ENCODE assay signal across 20 cellular contexts in genomic region chr2:12288048-12288447, GRCh38.
"Had no signal": no experiment of that assay in that cellular context is flagged by ENCODE, and none has a peak within 500 bp of the region (broad histone marks: within the 10 kb centered on the region; RNA-seq: fewer than 3 reads in every experiment).

No MANE protein-coding gene starts in this region.

- H3K36me3 Mint-ChIP-seq: brain; stimulated activated naive B cell treated with anti-CD40 and anti-IgM and Interleukin-4, amounts not matched to agents 10 μg/mL and 1 μg/mL and 100 μg/mL, for 72 hours; type B pancreatic cell had no signal

- H3K9me3 Mint-ChIP-seq: activated T-helper 1 cell treated with anti-CD3 and anti-CD28 coated beads, Interleukin-12 subunit alpha, Interleukin-12 subunit beta, Interleukin-2, Interleukin-4 antibody, amounts not matched to agents 30 ng/mL and 10 ng/mL and 1 ng/mL, durations not matched to agents 14 hours and 24 hours and 36 hours had no signal

- H3K27me3 ChIP-seq: testis had no signal

- H3K27ac ChIP-seq: testis, VCaP had no signal

- H3K27ac Mint-ChIP-seq: activated CD4-positive, alpha-beta memory T cell treated with anti-CD3 and anti-CD28 coated beads, Interleukin-2, amount 10 ng/mL, durations not matched to agents 7 days and 5 days; activated CD4-positive, alpha-beta T cell treated with anti-CD3 and anti-CD28 coated beads, Interleukin-2, amount 10 ng/mL, durations not matched to agents 24 days and 14 days; activated naive CD4-positive, alpha-beta T cell treated with anti-CD3 and anti-CD28 coated beads, Interleukin-2, amount 50 U/mL, for 72 hours; activated T-helper 1 cell treated with anti-CD3 and anti-CD28 coated beads, Interleukin-12 subunit alpha, Interleukin-12 subunit beta, Interleukin-2, Interleukin-4 antibody, amounts not matched to agents 30 ng/mL and 10 ng/mL and 1 ng/mL, durations not matched to agents 14 hours and 24 hours and 36 hours; brain; stimulated activated naive B cell treated with anti-CD40 and anti-IgM and Interleukin-4, amounts not matched to agents 10 μg/mL and 1 μg/mL and 100 μg/mL, for 72 hours had no signal

- H3K27me3 Mint-ChIP-seq: brain; stimulated activated naive B cell treated with anti-CD40 and anti-IgM and Interleukin-4, amounts not matched to agents 10 μg/mL and 1 μg/mL and 100 μg/mL, for 72 hours had no signal

- H3K4me1 ChIP-seq: testis had no signal

- DNase-seq: activated CD4-positive, alpha-beta memory T cell treated with anti-CD3 and anti-CD28 coated beads, Interleukin-2, amount 10 ng/mL, durations not matched to agents 7 days and 5 days; activated CD4-positive, alpha-beta T cell treated with anti-CD3 and anti-CD28 coated beads, Interleukin-2, amount 10 ng/mL, durations not matched to agents 24 days and 14 days; aorta; effector CD4-positive, alpha-beta T cell; glutamatergic neuron; hippocampal formation; naive thymus-derived CD4-positive, alpha-beta T cell; posterior cingulate gyrus; stimulated activated CD4-positive, alpha-beta T cell treated with anti-CD3 and anti-CD28 coated beads, Interleukin-2, amount 100 ng/mL, for 48 hours; stimulated activated CD8-positive, alpha-beta memory T cell treated with anti-CD3 and anti-CD28 coated beads, Interleukin-4, amount 100 ng/mL, for 48 hours; stimulated activated naive B cell treated with anti-CD40 and anti-IgM and Interleukin-4, amounts not matched to agents 10 μg/mL and 1 μg/mL and 100 μg/mL, for 72 hours; testis had no signal

- H3K4me3 ChIP-seq: testis had no signal

- ATAC-seq: activated CD4-positive, CD25-positive, alpha-beta regulatory T cell treated with anti-CD3 and anti-CD28 coated beads, Interleukin-2, amount 50 U/mL, for 24 hours; esophagus mucosa; naive thymus-derived CD4-positive, alpha-beta T cell; stimulated activated naive B cell treated with anti-CD40 and anti-IgM and Interleukin-4, amounts not matched to agents 10 μg/mL and 1 μg/mL and 100 μg/mL, for 72 hours had no signal

- H3K4me3 Mint-ChIP-seq: activated CD4-positive, alpha-beta memory T cell treated with anti-CD3 and anti-CD28 coated beads, Interleukin-2, amount 10 ng/mL, durations not matched to agents 7 days and 5 days; activated CD4-positive, alpha-beta T cell treated with anti-CD3 and anti-CD28 coated beads, Interleukin-2, amount 10 ng/mL, durations not matched to agents 24 days and 14 days; activated T-helper 1 cell treated with anti-CD3 and anti-CD28 coated beads, Interleukin-12 subunit alpha, Interleukin-12 subunit beta, Interleukin-2, Interleukin-4 antibody, amounts not matched to agents 30 ng/mL and 10 ng/mL and 1 ng/mL, durations not matched to agents 14 hours and 24 hours and 36 hours; brain; neural crest cell; stimulated activated naive B cell treated with anti-CD40 and anti-IgM and Interleukin-4, amounts not matched to agents 10 μg/mL and 1 μg/mL and 100 μg/mL, for 72 hours had no signal

- H3K9me3 ChIP-seq: testis had no signal
